ENCODE assay signal across 18 cellular contexts in genomic region chr13:60372141-60372540, GRCh38. TPM values are rescaled to one million over a fixed set of nuclear protein-coding genes. Genes with fewer than 3 reads are reported as not detected.
DNase-seq lines count a peak whose midpoint lies in the region; TF ChIP-seq lines count a peak whose summit lies in the region.
"Had no signal": no experiment of that assay in that cellular context is flagged by ENCODE, and none has a peak within 500 bp of the region (broad histone marks: within the 10 kb centered on the region; RNA-seq: fewer than 3 reads in every experiment).

No MANE protein-coding gene starts in this region.

- H3K36me3 ChIP-seq in neural progenitor cell (no peaks in the 10 kb centered on the region), stomach (no peaks in the 10 kb centered on the region)

- no peaks in the 10 kb centered on the region for H4K20me1 ChIP-seq in neural progenitor cell (ENCODE audit: low read depth)

- H3K27ac Mint-ChIP-seq in neural progenitor cell, result no peak overlapping the region
- H3K27ac Mint-ChIP-seq: CD4-positive, alpha-beta memory T cell; H9 had no signal

- H3K9me3 ChIP-seq in neural progenitor cell (ENCODE audit: low read depth) (no peaks in the 10 kb centered on the region), stomach (no peaks in the 10 kb centered on the region)
- H3K9me3 ChIP-seq: A549 had no signal

- no peak overlapping the region for H3K4me2 ChIP-seq in neural progenitor cell
- H3K4me2 ChIP-seq: A549 had no signal

- H3K9ac ChIP-seq in neural progenitor cell, result no peak overlapping the region

- H3K4me3 ChIP-seq in neural progenitor cell, result no peak overlapping the region
- no peak overlapping the region for H3K4me3 ChIP-seq in stomach
- H3K4me3 ChIP-seq: A549 had no signal

- no peak for TF ChIP-seq EP300 in stomach (IDR thresholded peaks at IDR 0.05)

- TF ChIP-seq CTCF in neural progenitor cell (IDR thresholded peaks at IDR 0.05) (no peak), stomach (IDR thresholded peaks at IDR 0.05) (no peak)

- H3K27me3 Mint-ChIP-seq in neural progenitor cell (ENCODE audit: insufficient read depth, low read depth), result peaks cover 2% of the 10 kb centered on the region

- intact Hi-C loops in stomach (cut with DNase I; ENCODE audit: low total_unique reads), result no loop called here

- DNase-seq in ELF-1 (ENCODE audit: low read depth, low spot score) (peak; percentile 4), NCI-H69 (lab: John Stamatoyannopoulos, UW) (peak; percentile 20), neural progenitor cell (ENCODE audit: low spot score) (no peak), stomach (peak; percentile 31), NCI-H2196 (lab: John Stamatoyannopoulos, UW; ENCODE audit: unreplicated experiment) (no peak), SK-N-DZ (ENCODE audit: low spot score) (no peak), NCI-H2081 treated with DMSO at 0.1 percent for 48 hours (lab: John Stamatoyannopoulos, UW) (no peak)
- DNase-seq: 8988T; ACHN; AML-193; C1 segment of cervical spinal cord; Calu3; CD4-positive, alpha-beta memory T cell; COR-L47; DMS53; DMS79 treated with DMSO at 0.1 percent for 48 hours; H9 had no signal

- no peaks in the 10 kb centered on the region for H3F3A ChIP-seq in neural progenitor cell (ENCODE audit: low read depth)

- peak overlapping the region; percentile 59 for H2AFZ ChIP-seq in neural progenitor cell (replicated peaks)

- no peaks in the 10 kb centered on the region for H3K27me3 ChIP-seq in neural progenitor cell
- no peaks in the 10 kb centered on the region for H3K27me3 ChIP-seq in stomach

- H3K4me1 Mint-ChIP-seq in neural progenitor cell, result no peaks in the 10 kb centered on the region
- H3K4me1 Mint-ChIP-seq: H9 had no signal

- H3K79me2 ChIP-seq in neural progenitor cell (ENCODE audit: low read depth), result no peaks in the 10 kb centered on the region

- peaks cover 5% of the 10 kb centered on the region for H3K9me3 Mint-ChIP-seq in neural progenitor cell

- H3K27ac ChIP-seq in neural progenitor cell, result no peak overlapping the region
- no peak overlapping the region for H3K27ac ChIP-seq in stomach
- H3K27ac ChIP-seq: A549 had no signal

- H3K4me3 Mint-ChIP-seq in neural progenitor cell, result no peak overlapping the region
- H3K4me3 Mint-ChIP-seq: CD4-positive, alpha-beta memory T cell; H9 had no signal

- H3K4me1 ChIP-seq in neural progenitor cell (no peaks in the 10 kb centered on the region), stomach (peaks cover 0 to 7% (median 0%) of the 10 kb centered on the region in 4 donors)
- H3K4me1 ChIP-seq: A549 had no signal

- H3K36me3 Mint-ChIP-seq in neural progenitor cell, result no peaks in the 10 kb centered on the region
- H3K36me3 Mint-ChIP-seq: CD4-positive, alpha-beta memory T cell had no signal

- 39 to 68% (median 59%) methylated on average over 2 of the region's 2 CpGs for WGBS in stomach, 5 donors

- no peak for TF ChIP-seq POLR2A in stomach (IDR thresholded peaks at IDR 0.05)

RNA-seq across cellular contexts. Expression of gene TDRD3, which starts 24.9 kb away (rescaled TPM):
- total RNA-seq in neural progenitor cell (ENCODE audit: low replicate concordance) (29.3 and 40.6 TPM in 2 replicates), stomach (10 to 100 TPM; 12.5 to 67.1 (median 62.2) TPM)
- 10 to 100 TPM in 2 of 3 donors, 1 to 10 TPM in 1; 9.7 to 19.1 (median 13.8) TPM for polyA plus RNA-seq in stomach
- polyA plus RNA-seq in SK-N-DZ (2014; cell fraction: cytosol; rRNA removed), result 10.5 and 10.9 TPM in 2 replicates
- polyA plus RNA-seq in SK-N-DZ (2014; cell fraction: nucleus; rRNA removed), result 11.2 and 12.2 TPM in 2 replicates

Comparison
In these comparisons a context has a peak if more than half of its experiments do, and no peak if none do; other contexts are left out.
1. DNase-seq: peak in ELF-1 (single experiment), NCI-H69 (single experiment) and stomach (single experiment); none in neural progenitor cell (single experiment), NCI-H2196 (single experiment), SK-N-DZ (single experiment) and NCI-H2081 treated with DMSO at 0.1 percent for 48 hours (single experiment).